ENCODE assay signal across 9 cellular contexts in the genomic region with DNA sequence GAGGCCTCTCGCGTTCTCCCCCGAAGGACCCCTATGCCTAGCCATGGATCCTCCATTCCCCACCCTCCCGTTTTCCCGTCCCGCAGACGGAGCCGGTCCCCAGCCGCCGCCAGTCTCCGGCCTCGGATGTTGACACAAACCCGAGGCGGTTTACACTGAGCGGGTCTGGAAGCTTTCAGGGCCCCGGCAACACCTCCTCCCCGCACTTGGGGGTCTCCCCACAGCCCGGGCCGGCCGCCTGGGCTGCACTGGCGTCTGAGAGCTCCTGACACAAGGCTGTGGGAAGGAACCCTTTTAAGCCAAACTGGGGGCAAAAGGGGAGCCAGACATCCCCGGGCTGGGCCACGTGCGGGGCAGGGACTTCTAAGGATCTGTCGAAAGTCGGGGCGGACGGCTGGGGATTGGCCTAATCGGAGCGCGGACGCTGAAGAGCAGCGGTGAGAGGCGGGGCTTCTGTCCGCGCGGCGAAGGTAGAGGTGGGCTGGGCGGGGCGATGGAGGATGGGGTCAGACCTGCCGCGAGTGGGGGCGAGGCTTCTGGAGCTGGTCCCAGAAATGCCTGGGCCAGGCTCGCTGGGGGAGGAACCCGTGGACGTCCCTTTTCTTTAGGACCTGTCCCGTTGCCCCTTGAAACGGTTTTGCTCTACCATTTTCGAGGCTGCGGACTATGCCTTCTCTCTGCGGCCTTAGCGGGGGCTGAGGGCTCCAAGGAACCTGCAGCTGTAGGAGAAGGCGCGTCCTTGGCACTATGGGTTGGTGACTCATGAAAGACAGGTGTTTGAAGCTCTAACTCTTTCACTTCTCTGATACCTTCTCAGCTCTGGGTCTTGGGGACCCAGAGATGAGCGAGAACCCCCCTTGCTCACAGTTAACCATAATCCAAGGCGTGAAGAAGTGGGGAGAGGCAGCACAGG.
DNase-seq lines count a peak whose midpoint lies in the region; ATAC-seq lines count a peak whose summit lies in the region.
"Had no signal": no experiment of that assay in that cellular context is flagged by ENCODE, and none has a peak within 500 bp of the region (broad histone marks: within the 10 kb centered on the region; RNA-seq: fewer than 3 reads in every experiment).

No MANE protein-coding gene starts in this region.

- no peaks in the 10 kb centered on the region for H3K9me3 Mint-ChIP-seq in stimulated activated effector memory CD8-positive, alpha-beta T cell treated with anti-CD3 and anti-CD28 coated beads, Interleukin-12 subunit alpha, Interleukin-12 subunit beta, amount 100 ng/mL, for 72 hours
- H3K9me3 Mint-ChIP-seq: HFFc6 had no signal

- peak overlapping the region; percentile 38; the same call in 1 of the 2 replicates for H3K4me3 ChIP-seq in iPS-18c (ENCODE audit: insufficient read depth, low read depth, low read length)

- H3K9me3 ChIP-seq in iPS-18c (ENCODE audit: control insufficient read depth, insufficient read depth, low read length) = peaks cover 10% of the 10 kb centered on the region

- H3K27ac Mint-ChIP-seq in stimulated activated effector memory CD8-positive, alpha-beta T cell treated with anti-CD3 and anti-CD28 coated beads, Interleukin-12 subunit alpha, Interleukin-12 subunit beta, amount 100 ng/mL, for 72 hours = no peak overlapping the region
- H3K27ac Mint-ChIP-seq: HFFc6 had no signal

- DNase-seq in NCI-H82 (lab: John Stamatoyannopoulos, UW) (peak; percentile 66), NCI-H82 treated with DMSO at 0.1 percent for 48 hours (lab: John Stamatoyannopoulos, UW; ENCODE audit: unreplicated experiment) (no peak), cerebellar nuclear complex (lab: John Stamatoyannopoulos, UW) (no peak)
- DNase-seq in activated CD4-positive, alpha-beta T cell treated with anti-CD3 and anti-CD28 coated beads, Interleukin-2, amount 50 U/mL, for 1 hour = peak; percentile 28
- DNase-seq in stimulated activated effector memory CD8-positive, alpha-beta T cell treated with anti-CD3 and anti-CD28 coated beads, Interleukin-12 subunit alpha, Interleukin-12 subunit beta, amount 100 ng/mL, for 72 hours (ENCODE audit: low spot score in 2 of 2) = no peak
- DNase-seq: HFFc6 had no signal

- ATAC-seq in stimulated activated effector memory CD8-positive, alpha-beta T cell treated with anti-CD3 and anti-CD28 coated beads, Interleukin-12 subunit alpha, Interleukin-12 subunit beta, amount 100 ng/mL, for 72 hours = no peak
- no peak for ATAC-seq in GM19395 (IDR thresholded peaks at IDR 0.05; ENCODE audit: unreplicated experiment)
- no peak for ATAC-seq in HG02798 (IDR thresholded peaks at IDR 0.05; ENCODE audit: poor library complexity, unreplicated experiment)

- H3K4me3 Mint-ChIP-seq in stimulated activated effector memory CD8-positive, alpha-beta T cell treated with anti-CD3 and anti-CD28 coated beads, Interleukin-12 subunit alpha, Interleukin-12 subunit beta, amount 100 ng/mL, for 72 hours = peak overlapping the region; percentile 75
- H3K4me3 Mint-ChIP-seq: HFFc6 had no signal

- H3K4me1 Mint-ChIP-seq in stimulated activated effector memory CD8-positive, alpha-beta T cell treated with anti-CD3 and anti-CD28 coated beads, Interleukin-12 subunit alpha, Interleukin-12 subunit beta, amount 100 ng/mL, for 72 hours = peaks cover 22% of the 10 kb centered on the region

- no peaks in the 10 kb centered on the region for H3K36me3 Mint-ChIP-seq in stimulated activated effector memory CD8-positive, alpha-beta T cell treated with anti-CD3 and anti-CD28 coated beads, Interleukin-12 subunit alpha, Interleukin-12 subunit beta, amount 100 ng/mL, for 72 hours

Comparison
In these comparisons a context has a peak if more than half of its experiments do, and no peak if none do; other contexts are left out.
1. DNase-seq: peak in NCI-H82 (single experiment) and activated CD4-positive, alpha-beta T cell treated with anti-CD3 and anti-CD28 coated beads, Interleukin-2, amount 50 U/mL, for 1 hour (single experiment); none in NCI-H82 treated with DMSO at 0.1 percent for 48 hours (single experiment), stimulated activated effector memory CD8-positive, alpha-beta T cell treated with anti-CD3 and anti-CD28 coated beads, Interleukin-12 subunit alpha, Interleukin-12 subunit beta, amount 100 ng/mL, for 72 hours (0 of 2) and cerebellar nuclear complex (0 of 2).